In the genomic region with DNA sequence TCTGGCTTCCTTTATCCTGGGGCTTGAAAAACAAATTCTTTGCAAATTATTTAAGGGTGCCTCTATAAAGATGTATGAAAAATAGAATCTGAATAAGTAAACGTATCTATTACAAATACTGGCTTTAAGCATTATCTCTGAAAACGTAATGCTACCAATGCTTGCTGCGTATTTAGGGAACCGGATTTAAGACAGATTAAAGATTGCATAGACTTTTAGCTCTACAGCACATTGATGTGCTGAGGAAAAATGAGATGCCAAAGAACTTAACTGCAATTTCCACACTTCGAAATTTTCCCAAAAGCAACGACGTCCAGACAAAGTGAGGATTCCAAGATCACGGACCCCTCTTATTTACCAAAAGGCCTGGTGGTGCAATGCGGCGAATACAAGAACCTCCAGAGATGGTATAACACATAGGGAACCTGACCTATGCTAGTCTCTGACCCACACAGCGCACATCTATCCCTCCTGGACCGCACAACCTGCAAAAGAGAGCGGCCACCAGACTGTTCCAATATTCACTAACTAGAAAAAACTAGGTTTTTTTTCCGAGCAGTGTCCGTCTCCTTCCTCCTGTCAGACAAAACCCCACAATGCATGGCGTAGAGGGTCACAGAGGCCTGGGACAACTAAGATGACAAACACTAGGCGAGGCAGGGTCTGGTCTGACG, we compare ENCODE assay signal across 8 cellular contexts. TPM values are rescaled to one million over a fixed set of nuclear protein-coding genes. Genes with fewer than 3 reads are reported as not detected.
A peak's percentile ranks its signal among the peaks of the same experiment; 100 is the strongest.
DNase-seq lines count a peak whose midpoint lies in the region; ATAC-seq lines count a peak whose summit lies in the region.

No MANE protein-coding gene starts in this region.

- peak overlapping the region; percentile 82 to 97 (median 96) for H3K4me3 ChIP-seq in skeletal muscle tissue (ENCODE audit: low read length in 3 of 3)

- H3K4me1 ChIP-seq in skeletal muscle tissue (ENCODE audit: control insufficient read depth in 3 of 3, insufficient read depth in 3 of 3, low read length in 3 of 3) = peaks cover 22 to 40% (median 35%) of the 10 kb centered on the region in 3 donors

- H3K4me3 Mint-ChIP-seq in T-helper 17 cell = no peak overlapping the region

- ATAC-seq in Right ventricle myocardium inferior (peak; percentile 12), HG03066 (IDR thresholded peaks at IDR 0.05; ENCODE audit: low read depth, unreplicated experiment) (peak; percentile 5), T-helper 17 cell (peak; percentile 3), Right ventricle myocardium superior (ENCODE audit: poor library complexity) (peak; percentile 32)

- peaks cover 5 to 16% (median 16%) of the 10 kb centered on the region in 3 donors for H3K36me3 ChIP-seq in skeletal muscle tissue (ENCODE audit: control insufficient read depth in 3 of 3, insufficient read depth in 3 of 3, low read length in 3 of 3)

- intact Hi-C loops in Right ventricle myocardium inferior (cut with DNase I) = no loop called here
- intact Hi-C loops in cardiac septum (cut with DNase I) = no loop called here
- intact Hi-C loops in Right ventricle myocardium superior (cut with DNase I) = no loop called here

- no peak for DNase-seq in Right ventricle myocardium inferior (ENCODE audit: missing footprints)
- DNase-seq in cardiac septum (ENCODE audit: low spot score) = no peak
- peak in 1 of 3 donors; percentile 9 for DNase-seq in T-helper 17 cell
- DNase-seq in Right ventricle myocardium superior = no peak
- DNase-seq in NCI-H1436 (lab: John Stamatoyannopoulos, UW) = no peak
- DNase-seq in NCI-H1694 treated with DMSO at 0.1 percent for 48 hours (lab: John Stamatoyannopoulos, UW) = no peak

- H3K27ac Mint-ChIP-seq in T-helper 17 cell = no peak overlapping the region

- peaks cover 18% of the 10 kb centered on the region for H3K4me1 Mint-ChIP-seq in T-helper 17 cell

- H3K27ac ChIP-seq in skeletal muscle tissue (ENCODE audit: low read depth, low read length) = peak overlapping the region; percentile 95

- H3K27me3 Mint-ChIP-seq in T-helper 17 cell = no peaks in the 10 kb centered on the region

- H3K9me3 ChIP-seq in T-helper 17 cell (ENCODE audit: control insufficient read depth, low read length, poor library complexity, severe bottlenecking) (no peaks in the 10 kb centered on the region), skeletal muscle tissue (ENCODE audit: control insufficient read depth in 3 of 3, low read length in 3 of 3) (no peaks in the 10 kb centered on the region)

- no peaks in the 10 kb centered on the region for H3K27me3 ChIP-seq in skeletal muscle tissue (ENCODE audit: control insufficient read depth in 3 of 3, insufficient read depth in 3 of 3, low read length in 3 of 3)

- H3K9ac ChIP-seq in skeletal muscle tissue (ENCODE audit: low read depth in 1 of 3, low read length in 3 of 3) = peak overlapping the region; percentile 85 to 94 (median 86)

- peaks cover 2% of the 10 kb centered on the region for H3K36me3 Mint-ChIP-seq in T-helper 17 cell (ENCODE audit: low read depth)

RNA-seq across cellular contexts. Expression of gene PHF14, which starts 34.3 kb away (rescaled TPM):
- total RNA-seq in Right ventricle myocardium inferior = 16.0 TPM
- total RNA-seq in cardiac septum = 15.6 TPM
- 10 to 100 TPM; 27.1 to 31.3 TPM for total RNA-seq in T-helper 17 cell
- 12.2 TPM for total RNA-seq in Right ventricle myocardium superior
- total RNA-seq in skeletal muscle tissue = 50.1 TPM
